In genomic region chr16:53061701-53062159, GRCh38 we compare ENCODE assay signal across 1 cellular context.
TF ChIP-seq lines count a peak whose summit lies in the region.

No MANE protein-coding gene starts in this region.

TF ChIP-seq in GM12878, 131 proteins besides CTCF, POLR2A, EP300 and RAD21 (continued from another document and continues in another):
- TF ChIP-seq RELB (IDR thresholded peaks at IDR 0.05; ENCODE audit: low read depth) = peak; percentile 97
- TF ChIP-seq IRF4 (IDR thresholded peaks at IDR 0.05; ENCODE audit: low read depth, low read length) = peak; percentile 99
- TF ChIP-seq STAT1 (conservative IDR thresholded peaks at IDR 0.05) = 0 out of 2 replicates have a peak, but pooled peaks have one; percentile 59
- no peak for TF ChIP-seq HCFC1 (IDR thresholded peaks at IDR 0.05; ENCODE audit: low read length)
- TF ChIP-seq ATF7 (IDR thresholded peaks at IDR 0.05; ENCODE audit: low read depth) = peak; percentile 87
- TF ChIP-seq ZSCAN29 (IDR thresholded peaks at IDR 0.05) = peak; percentile 80
- TF ChIP-seq IKZF2 (IDR thresholded peaks at IDR 0.05) = peak; percentile 100
- TF ChIP-seq HDAC6 (IDR thresholded peaks at IDR 0.05; ENCODE audit: unreplicated experiment) = no peak
- TF ChIP-seq MEF2B (IDR thresholded peaks at IDR 0.05; ENCODE audit: partially characterized antibody, poor library complexity, severe bottlenecking) = peak; percentile 97
- TF ChIP-seq BMI1 (IDR thresholded peaks at IDR 0.05; ENCODE audit: borderline replicate concordance) = peak; percentile 90
- TF ChIP-seq SMC3 (IDR thresholded peaks at IDR 0.05; ENCODE audit: borderline replicate concordance, low read length) = peak; percentile 30; the same call in 1 of the 2 replicates
- peak; percentile 50; the same call in 1 of the 2 replicates for TF ChIP-seq ELK1 (IDR thresholded peaks at IDR 0.05; ENCODE audit: low read depth, low read length)
- peak; percentile 64; the same call in 1 of the 2 replicates for TF ChIP-seq ZNF24 (IDR thresholded peaks at IDR 0.05)
- TF ChIP-seq TCF12 (IDR thresholded peaks at IDR 0.05; ENCODE audit: low read depth, low read length) = peak; percentile 100
- TF ChIP-seq PAX5 (IDR thresholded peaks at IDR 0.05; ENCODE audit: borderline replicate concordance, low read depth, low read length) = peak; percentile 99
- TF ChIP-seq GATAD2B (conservative IDR thresholded peaks at IDR 0.05; ENCODE audit: low read depth) = peak; percentile 99
- peak; percentile 100 for TF ChIP-seq TCF7 (IDR thresholded peaks at IDR 0.05; ENCODE audit: borderline replicate concordance)
- TF ChIP-seq ZNF217 (IDR thresholded peaks at IDR 0.05) = peak; percentile 93
- TF ChIP-seq SREBF2 (IDR thresholded peaks at IDR 0.05; ENCODE audit: low read length) = peak; percentile 48; the same call in 1 of the 2 replicates
- TF ChIP-seq NFIC (IDR thresholded peaks at IDR 0.05; ENCODE audit: low read depth, low read length) = peak; percentile 97
- no peak for TF ChIP-seq PBX3 (IDR thresholded peaks at IDR 0.05; ENCODE audit: insufficient replicate concordance, low read depth, low read length)
- TF ChIP-seq ZBED1 (IDR thresholded peaks at IDR 0.05; ENCODE audit: borderline replicate concordance) = 0 out of 2 replicates have a peak, but pooled peaks have one; percentile 84
- peak; percentile 17; the same call in 1 of the 2 replicates for TF ChIP-seq POLR2AphosphoS5 (IDR thresholded peaks at IDR 0.05; ENCODE audit: low read length)
- peak; percentile 88 for TF ChIP-seq CBFB (IDR thresholded peaks at IDR 0.05; ENCODE audit: low read depth)
- peak; percentile 80 for TF ChIP-seq CUX1 (IDR thresholded peaks at IDR 0.05; ENCODE audit: insufficient replicate concordance, low read depth, low read length)
- TF ChIP-seq RELA (IDR thresholded peaks at IDR 0.05; ENCODE audit: borderline replicate concordance, partially characterized antibody) = peak; percentile 95
- no peak for TF ChIP-seq CBX3 (IDR thresholded peaks at IDR 0.05; ENCODE audit: borderline replicate concordance, low read depth)
- peak; percentile 94 for TF ChIP-seq BACH1 (IDR thresholded peaks at IDR 0.05; ENCODE audit: borderline replicate concordance)
- no peak for TF ChIP-seq SUPT20H (IDR thresholded peaks at IDR 0.05; ENCODE audit: borderline replicate concordance, control insufficient read depth, low read depth, low read length)
- peak; percentile 55; the same call in 1 of the 2 replicates for TF ChIP-seq TARDBP (IDR thresholded peaks at IDR 0.05; ENCODE audit: borderline replicate concordance)
- TF ChIP-seq DPF2 (IDR thresholded peaks at IDR 0.05) = peak; percentile 100
- TF ChIP-seq POLR2AphosphoS2 (IDR thresholded peaks at IDR 0.05; ENCODE audit: low read depth, low read length) = no peak
- peak; percentile 94 for TF ChIP-seq CREM (IDR thresholded peaks at IDR 0.05; ENCODE audit: low read depth)
- TF ChIP-seq MTA2 (IDR thresholded peaks at IDR 0.05; ENCODE audit: low read depth) = peak; percentile 96
- 0 out of 2 replicates have a peak, but pooled peaks have one; percentile 15 for TF ChIP-seq REST (IDR thresholded peaks at IDR 0.05; ENCODE audit: low read depth, low read length)
- 0 out of 2 replicates have a peak, but pooled peaks have one; percentile 92 for TF ChIP-seq WRNIP1 (IDR thresholded peaks at IDR 0.05; ENCODE audit: borderline replicate concordance, low read depth, low read length)
- 0 out of 2 replicates have a peak, but pooled peaks have one; percentile 42 for TF ChIP-seq NR2C1 (IDR thresholded peaks at IDR 0.05)
- TF ChIP-seq EED (IDR thresholded peaks at IDR 0.05; ENCODE audit: low read depth) = peak; percentile 100
- 0 out of 4 replicates have a peak, but pooled peaks of 1 of the 2 experiments have one; percentile 47 for TF ChIP-seq CEBPB (IDR thresholded peaks at IDR 0.05; ENCODE audit: borderline replicate concordance in 1 of 2, low read depth in 2 of 2, low read length in 2 of 2)
- TF ChIP-seq, protein P1, sequence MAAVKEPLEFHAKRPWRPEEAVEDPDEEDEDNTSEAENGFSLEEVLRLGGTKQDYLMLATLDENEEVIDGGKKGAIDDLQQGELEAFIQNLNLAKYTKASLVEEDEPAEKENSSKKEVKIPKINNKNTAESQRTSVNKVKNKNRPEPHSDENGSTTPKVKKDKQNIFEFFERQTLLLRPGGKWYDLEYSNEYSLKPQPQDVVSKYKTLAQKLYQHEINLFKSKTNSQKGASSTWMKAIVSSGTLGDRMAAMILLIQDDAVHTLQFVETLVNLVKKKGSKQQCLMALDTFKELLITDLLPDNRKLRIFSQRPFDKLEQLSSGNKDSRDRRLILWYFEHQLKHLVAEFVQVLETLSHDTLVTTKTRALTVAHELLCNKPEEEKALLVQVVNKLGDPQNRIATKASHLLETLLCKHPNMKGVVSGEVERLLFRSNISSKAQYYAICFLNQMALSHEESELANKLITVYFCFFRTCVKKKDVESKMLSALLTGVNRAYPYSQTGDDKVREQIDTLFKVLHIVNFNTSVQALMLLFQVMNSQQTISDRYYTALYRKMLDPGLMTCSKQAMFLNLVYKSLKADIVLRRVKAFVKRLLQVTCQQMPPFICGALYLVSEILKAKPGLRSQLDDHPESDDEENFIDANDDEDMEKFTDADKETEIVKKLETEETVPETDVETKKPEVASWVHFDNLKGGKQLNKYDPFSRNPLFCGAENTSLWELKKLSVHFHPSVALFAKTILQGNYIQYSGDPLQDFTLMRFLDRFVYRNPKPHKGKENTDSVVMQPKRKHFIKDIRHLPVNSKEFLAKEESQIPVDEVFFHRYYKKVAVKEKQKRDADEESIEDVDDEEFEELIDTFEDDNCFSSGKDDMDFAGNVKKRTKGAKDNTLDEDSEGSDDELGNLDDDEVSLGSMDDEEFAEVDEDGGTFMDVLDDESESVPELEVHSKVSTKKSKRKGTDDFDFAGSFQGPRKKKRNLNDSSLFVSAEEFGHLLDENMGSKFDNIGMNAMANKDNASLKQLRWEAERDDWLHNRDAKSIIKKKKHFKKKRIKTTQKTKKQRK (IDR thresholded peaks at IDR 0.05; ENCODE audit: low read depth, low read length) = no peak
- TF ChIP-seq, protein P2, sequence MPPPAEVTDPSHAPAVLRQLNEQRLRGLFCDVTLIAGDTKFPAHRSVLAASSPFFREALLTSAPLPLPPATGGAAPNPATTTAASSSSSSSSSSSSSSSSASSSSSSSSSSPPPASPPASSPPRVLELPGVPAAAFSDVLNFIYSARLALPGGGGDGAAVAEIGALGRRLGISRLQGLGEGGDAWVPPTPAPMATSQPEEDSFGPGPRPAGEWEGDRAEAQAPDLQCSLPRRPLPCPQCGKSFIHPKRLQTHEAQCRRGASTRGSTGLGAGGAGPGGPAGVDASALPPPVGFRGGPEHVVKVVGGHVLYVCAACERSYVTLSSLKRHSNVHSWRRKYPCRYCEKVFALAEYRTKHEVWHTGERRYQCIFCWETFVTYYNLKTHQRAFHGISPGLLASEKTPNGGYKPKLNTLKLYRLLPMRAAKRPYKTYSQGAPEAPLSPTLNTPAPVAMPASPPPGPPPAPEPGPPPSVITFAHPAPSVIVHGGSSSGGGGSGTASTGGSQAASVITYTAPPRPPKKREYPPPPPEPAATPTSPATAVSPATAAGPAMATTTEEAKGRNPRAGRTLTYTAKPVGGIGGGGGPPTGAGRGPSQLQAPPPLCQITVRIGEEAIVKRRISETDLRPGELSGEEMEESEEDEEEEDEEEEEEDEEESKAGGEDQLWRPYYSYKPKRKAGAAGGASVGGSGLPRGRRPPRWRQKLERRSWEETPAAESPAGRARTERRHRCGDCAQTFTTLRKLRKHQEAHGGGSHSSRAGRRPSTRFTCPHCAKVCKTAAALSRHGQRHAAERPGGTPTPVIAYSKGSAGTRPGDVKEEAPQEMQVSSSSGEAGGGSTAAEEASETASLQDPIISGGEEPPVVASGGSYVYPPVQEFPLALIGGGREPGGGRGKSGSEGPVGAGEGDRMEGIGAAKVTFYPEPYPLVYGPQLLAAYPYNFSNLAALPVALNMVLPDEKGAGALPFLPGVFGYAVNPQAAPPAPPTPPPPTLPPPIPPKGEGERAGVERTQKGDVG (CRISPR knock-in tag; IDR thresholded peaks at IDR 0.05) = no peak
